In the genomic region with DNA sequence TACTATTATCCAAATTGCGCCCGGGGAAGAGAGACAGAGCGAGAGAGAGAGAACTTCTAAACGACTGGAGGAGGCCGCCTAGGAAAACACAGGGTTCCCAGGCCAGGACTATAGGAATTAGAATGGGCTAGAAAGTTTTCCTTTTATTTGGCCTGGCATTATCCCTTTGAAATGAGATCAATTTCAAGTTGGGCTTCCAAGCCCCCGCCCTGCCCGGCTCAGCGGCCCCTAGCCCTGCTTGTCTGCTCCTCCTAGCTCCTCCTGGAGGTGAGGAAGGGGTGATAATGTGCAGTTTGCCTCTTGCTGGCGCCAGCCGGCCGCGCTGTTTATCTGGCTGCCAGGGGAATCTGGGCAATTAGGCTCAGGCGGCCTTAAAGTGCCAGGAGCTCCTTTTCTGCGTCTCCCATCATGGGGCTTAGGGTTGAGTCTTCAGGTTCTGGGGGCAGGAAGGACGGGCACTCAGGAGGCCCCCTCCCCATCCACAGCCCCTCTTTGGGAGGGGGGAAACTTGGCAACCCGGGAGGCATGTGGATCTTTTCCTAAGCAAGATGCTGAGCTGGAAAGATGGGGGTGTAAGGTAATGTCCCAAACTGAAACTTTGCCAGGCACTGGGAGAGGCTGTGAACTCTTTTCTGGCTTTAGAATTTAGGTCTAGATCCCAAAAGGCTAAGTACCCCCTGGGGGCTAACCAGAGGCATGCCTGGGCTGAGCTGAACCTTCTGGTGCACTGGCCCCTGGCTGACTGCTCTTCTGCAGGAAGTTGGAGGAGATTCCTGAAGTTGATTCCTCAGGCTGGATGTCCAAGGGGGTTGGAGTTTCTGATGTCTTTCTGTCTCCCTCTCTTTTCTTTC, we compare ENCODE assay signal across 9 cellular contexts. TPM values are rescaled to one million over a fixed set of nuclear protein-coding genes. Genes with fewer than 3 reads are reported as not detected.
DNase-seq lines count a peak whose midpoint lies in the region; ATAC-seq and TF ChIP-seq lines count a peak whose summit lies in the region.
"Had no signal": no experiment of that assay in that cellular context is flagged by ENCODE, and none has a peak within 500 bp of the region (broad histone marks: within the 10 kb centered on the region; RNA-seq: fewer than 3 reads in every experiment).

No MANE protein-coding gene starts in this region.

- H2BK15ac ChIP-seq in mesendoderm (replicated peaks; ENCODE audit: low read depth): no peak overlapping the region

- peaks cover 7% of the 10 kb centered on the region for H3K4me1 ChIP-seq in mesendoderm (ENCODE audit: control insufficient read depth, low read depth, low read length)

- H3K4me1 Mint-ChIP-seq in T-helper 17 cell: peaks cover 4% of the 10 kb centered on the region
- H3K4me1 Mint-ChIP-seq in activated naive CD8-positive, alpha-beta T cell treated with anti-CD3 and anti-CD28 coated beads for 36 hours: peaks cover 3% of the 10 kb centered on the region

- no peak overlapping the region for H3K4ac ChIP-seq in mesendoderm (ENCODE audit: low read depth, low read length)

- H3K27me3 ChIP-seq in AG04450 (ENCODE audit: control insufficient read depth, insufficient read depth, low read length) (no peaks in the 10 kb centered on the region), mesendoderm (ENCODE audit: insufficient read depth, low read length, poor library complexity) (no peaks in the 10 kb centered on the region)

- peaks cover 18% of the 10 kb centered on the region for H3K27me3 Mint-ChIP-seq in T-helper 17 cell
- peaks cover 21% of the 10 kb centered on the region for H3K27me3 Mint-ChIP-seq in activated naive CD8-positive, alpha-beta T cell treated with anti-CD3 and anti-CD28 coated beads for 36 hours

- peak overlapping the region; percentile 85 for H3K9ac ChIP-seq in mesendoderm (ENCODE audit: low read length)

- no peaks in the 10 kb centered on the region; the same call in 1 of the 2 replicates for H3K9me3 ChIP-seq in AG04450 (ENCODE audit: control insufficient read depth, insufficient read depth, low read length)
- H3K9me3 ChIP-seq in T-helper 17 cell (ENCODE audit: control insufficient read depth, low read length, poor library complexity, severe bottlenecking): no peaks in the 10 kb centered on the region

- TF ChIP-seq CTCF in AG04450 (IDR thresholded peaks at IDR 0.05; ENCODE audit: low read depth, low read length) (peak; percentile 41), choroid plexus epithelial cell (conservative IDR thresholded peaks at IDR 0.05; ENCODE audit: low read depth, low read length) (peak; percentile 43)

- peaks cover 21% of the 10 kb centered on the region for H3K79me1 ChIP-seq in mesendoderm (ENCODE audit: low read length)

- H3K79me2 ChIP-seq in mesendoderm (ENCODE audit: control insufficient read depth, insufficient read depth, low read length): peaks cover 86% of the 10 kb centered on the region

- H2AK5ac ChIP-seq in mesendoderm (ENCODE audit: low read length): no peak overlapping the region

- H3K36me3 ChIP-seq in mesendoderm (ENCODE audit: control insufficient read depth, insufficient read depth, low read length): peaks cover 7% of the 10 kb centered on the region

- H3K4me3 ChIP-seq in AG04450 (ENCODE audit: low read depth, low read length) (peak overlapping the region; percentile 35; the same call in 1 of the 2 replicates), choroid plexus epithelial cell (ENCODE audit: low read depth, low read length) (peak overlapping the region; percentile 11), mesendoderm (ENCODE audit: low read length) (no peak overlapping the region)

- H3K4me2 ChIP-seq in mesendoderm (ENCODE audit: low read length): peak overlapping the region; percentile 8

- H3K56ac ChIP-seq in mesendoderm (ENCODE audit: low read length): peak overlapping the region; percentile 11

- H3K27ac Mint-ChIP-seq in T-helper 17 cell: no peak overlapping the region
- no peak overlapping the region for H3K27ac Mint-ChIP-seq in activated naive CD8-positive, alpha-beta T cell treated with anti-CD3 and anti-CD28 coated beads for 36 hours
- H3K27ac Mint-ChIP-seq: dendritic cell treated with granulocyte-macrophage colony-stimulating factor and Interleukin-4, amounts not matched to agents 40 ng/mL and 50 ng/mL, for 4 days had no signal

- POLR2A ChIA-PET in AG04450 (lab: Yijun Ruan, JAX): interaction anchor here (0.7 kb wide), 1 partner anchor 216 kb away, joined by 5 read pairs; no protein-coding TSS in a partner anchor

- DNase-seq in AG04450 (ENCODE audit: low read depth, low spot score) (no peak), NCI-H1436 (lab: John Stamatoyannopoulos, UW) (peak; percentile 52), choroid plexus epithelial cell (ENCODE audit: low read depth) (peak; percentile 62), mesendoderm (peak; percentile 95), pons (ENCODE audit: low spot score) (no peak), T-helper 17 cell (no peak)
- no peak for DNase-seq in activated CD4-positive, alpha-beta T cell treated with anti-CD3 and anti-CD28 coated beads, Interleukin-2, amount 50 U/mL, for 4 hours
- no peak for DNase-seq in activated naive CD8-positive, alpha-beta T cell treated with anti-CD3 and anti-CD28 coated beads for 36 hours

- H2BK120ac ChIP-seq in mesendoderm (ENCODE audit: low read depth, low read length): no peak overlapping the region

- peak overlapping the region; percentile 24 for H3K27ac ChIP-seq in AG04450 (ENCODE audit: low read depth, low read length)
- H3K27ac ChIP-seq in mesendoderm (ENCODE audit: low read depth, low read length): peak overlapping the region; percentile 45

- no peak for ATAC-seq in T-helper 17 cell

- H3K4me3 Mint-ChIP-seq in T-helper 17 cell: no peak overlapping the region
- H3K4me3 Mint-ChIP-seq in activated naive CD8-positive, alpha-beta T cell treated with anti-CD3 and anti-CD28 coated beads for 36 hours: no peak overlapping the region
- H3K4me3 Mint-ChIP-seq: dendritic cell treated with granulocyte-macrophage colony-stimulating factor and Interleukin-4, amounts not matched to agents 40 ng/mL and 50 ng/mL, for 4 days had no signal

- CTCF ChIA-PET in AG04450 (lab: Charles Lee): interaction anchor here (0.5 to 5.2 kb wide), 13 partner anchors 10 to 155 kb away, joined by 3 to 63 read pairs (median 4); no protein-coding TSS in a partner anchor

- no peak overlapping the region for H3K23ac ChIP-seq in mesendoderm (ENCODE audit: low read length)

- no peak overlapping the region for H4K8ac ChIP-seq in mesendoderm (ENCODE audit: low read depth, low read length)

- H3K9me3 Mint-ChIP-seq in activated naive CD8-positive, alpha-beta T cell treated with anti-CD3 and anti-CD28 coated beads for 36 hours: no peaks in the 10 kb centered on the region
- H3K9me3 Mint-ChIP-seq: dendritic cell treated with granulocyte-macrophage colony-stimulating factor and Interleukin-4, amounts not matched to agents 40 ng/mL and 50 ng/mL, for 4 days had no signal

- no CpG with 5 or more reads among the region's 16 CpGs for WGBS in mesendoderm (ENCODE audit: extremely low coverage, insufficient coverage, low lambda C conversion rate)

- peak overlapping the region; percentile 18 for H3K18ac ChIP-seq in mesendoderm (ENCODE audit: low read length)

- peak overlapping the region; percentile 19 for H2BK5ac ChIP-seq in mesendoderm (ENCODE audit: low read length)

- no peak overlapping the region for H4K5ac ChIP-seq in mesendoderm (ENCODE audit: low read length)

- H3K36me3 Mint-ChIP-seq in T-helper 17 cell (ENCODE audit: low read depth): no peaks in the 10 kb centered on the region
- no peaks in the 10 kb centered on the region for H3K36me3 Mint-ChIP-seq in activated naive CD8-positive, alpha-beta T cell treated with anti-CD3 and anti-CD28 coated beads for 36 hours

RNA-seq across cellular contexts. Expression of a gene that starts 5.5 kb away (rescaled TPM):
- 1.8 and 2.2 TPM in 2 replicates for polyA plus RNA-seq in AG04450 (2011; rRNA removed)
- polyA minus RNA-seq in AG04450 (2011; rRNA and poly(A)+ RNA removed): 4.9 and 6.2 TPM in 2 replicates
- polyA plus RNA-seq in mesendoderm (2013, experiment 1 of 2): 7.8 TPM
- polyA plus RNA-seq in mesendoderm (2013, experiment 2 of 2): 7.4 TPM
- under 1 TPM in 1 of 2 donors, not detected in 1; 0.10 TPM for total RNA-seq in T-helper 17 cell
- under 1 TPM; 0.04 to 0.10 TPM for total RNA-seq in activated naive CD8-positive, alpha-beta T cell treated with anti-CD3 and anti-CD28 coated beads for 36 hours

Comparison
In these comparisons a context has a peak if more than half of its experiments do, and no peak if none do; other contexts are left out.
1. DNase-seq: peak in NCI-H1436 (single experiment), choroid plexus epithelial cell (single experiment) and mesendoderm (single experiment); none in AG04450 (single experiment), pons (single experiment), activated CD4-positive, alpha-beta T cell treated with anti-CD3 and anti-CD28 coated beads, Interleukin-2, amount 50 U/mL, for 4 hours (0 of 2), T-helper 17 cell (0 of 3) and activated naive CD8-positive, alpha-beta T cell treated with anti-CD3 and anti-CD28 coated beads for 36 hours (single experiment).